9 cellular contexts compared by ENCODE assay signal in genomic region chr10:89351402-89352038, GRCh38. TPM values are rescaled to one million over a fixed set of nuclear protein-coding genes. Genes with fewer than 3 reads are reported as not detected.
A peak's percentile ranks its signal among the peaks of the same experiment; 100 is the strongest.
DNase-seq lines count a peak whose midpoint lies in the region; ATAC-seq, FAIRE-seq and TF ChIP-seq lines count a peak whose summit lies in the region.
"Had no signal": no experiment of that assay in that cellular context is flagged by ENCODE, and none has a peak within 500 bp of the region (broad histone marks: within the 10 kb centered on the region; RNA-seq: fewer than 3 reads in every experiment).

No MANE protein-coding gene starts in this region.

- no peak for TF ChIP-seq POLR2A in GM12878 (IDR thresholded peaks at IDR 0.05; ENCODE audit: low read depth, low read length)

- no peak for TF ChIP-seq RAD21 in GM12878 (IDR thresholded peaks at IDR 0.05; ENCODE audit: insufficient read depth, low read depth, low read length)

- no peaks in the 10 kb centered on the region for H4K20me1 ChIP-seq in GM12878 (ENCODE audit: control insufficient read depth, insufficient read depth)

- H3K4me1 ChIP-seq in GM12878 (ENCODE audit: control insufficient read depth, insufficient read depth, low read length): peaks cover 45% of the 10 kb centered on the region
- peaks cover 17% of the 10 kb centered on the region for H3K4me1 ChIP-seq in mesendoderm (ENCODE audit: control insufficient read depth, low read depth, low read length)

- POLR2A ChIA-PET in GM12878 (lab: Charles Lee): interaction anchor here (0.5 to 1.4 kb wide), 5 partner anchors 10 to 21 kb away, joined by 3 to 6 read pairs (median 4); no protein-coding TSS in a partner anchor

- no TSS peak for BruUV-seq in GM12878 (replicated peaks; lab: Mats Ljungman, UMichigan)

- intact Hi-C loops in GM12878 (cut with micrococcal nuclease; ENCODE audit: unreplicated experiment): loop anchor here (1.0 kb wide), 1 partner anchor 18 kb away; no protein-coding TSS in a partner anchor

- no peak for TF ChIP-seq CTCF in GM12878 (IDR thresholded peaks at IDR 0.05 in 2 of 3, conservative IDR thresholded peaks at IDR 0.05 in 1 of 3; ENCODE audit: control insufficient read depth in 2 of 3, extremely low read depth in 1 of 3, insufficient read depth in 1 of 3, low read depth in 3 of 3, low read length in 3 of 3)

- no peak overlapping the region for H2AK5ac ChIP-seq in mesendoderm (ENCODE audit: low read length)

- 67% methylated on average over 7 of the region's 7 CpGs for WGBS in GM12878 (ENCODE audit: insufficient coverage, insufficient replicate concordance, low lambda C conversion rate, missing lambda C conversion rate)
- no CpG with 5 or more reads among the region's 7 CpGs for WGBS in mesendoderm (ENCODE audit: extremely low coverage, insufficient coverage, low lambda C conversion rate)

- ATAC-seq in activated T-cell treated with anti-CD3 and anti-CD28 coated beads, Interleukin-2, amount 50 U/mL, for 4 hours: peak; percentile 81 to 85
- ATAC-seq in HG03139 (IDR thresholded peaks at IDR 0.05; ENCODE audit: unreplicated experiment) (peak; percentile 69), GM12878 (peak; percentile 92)

- H3K4me3 ChIP-seq in GM12878 (peak overlapping the region; percentile 42), mesendoderm (ENCODE audit: low read length) (no peak overlapping the region)

- peak overlapping the region; percentile 19 for H2BK5ac ChIP-seq in mesendoderm (ENCODE audit: low read length)

- RAD21 ChIA-PET in GM12878 (lab: Charles Lee; ENCODE audit: unreplicated experiment): interaction anchor here (0.9 to 3.1 kb wide), 6 partner anchors 12 to 109 kb away, joined by 3 to 38 read pairs (median 8); partner anchors contain the start of gene IFIT2

- H4K8ac ChIP-seq in mesendoderm (ENCODE audit: low read depth, low read length): no peak overlapping the region

- H3K56ac ChIP-seq in mesendoderm (ENCODE audit: low read length): no peak overlapping the region

- in situ Hi-C loops in GM12878 (cut with MboI): no loop called here

- no peak overlapping the region for H2BK120ac ChIP-seq in mesendoderm (ENCODE audit: low read depth, low read length)

- peaks cover 2% of the 10 kb centered on the region for H3K36me3 Mint-ChIP-seq in activated T-cell treated with anti-CD3 and anti-CD28 coated beads, Interleukin-2, amount 50 U/mL, for 4 hours (ENCODE audit: insufficient read depth)

- peaks cover 35% of the 10 kb centered on the region for H3K4me1 Mint-ChIP-seq in activated T-cell treated with anti-CD3 and anti-CD28 coated beads, Interleukin-2, amount 50 U/mL, for 4 hours (ENCODE audit: low read depth)

- H3K79me1 ChIP-seq in mesendoderm (ENCODE audit: low read length): no peaks in the 10 kb centered on the region

- H3K9ac ChIP-seq in GM12878 (ENCODE audit: control insufficient read depth, insufficient read depth, low read length): peak overlapping the region; percentile 32
- peak overlapping the region; percentile 41 for H3K9ac ChIP-seq in mesendoderm (ENCODE audit: low read length)

- no peak for DNase-seq in activated T-cell treated with anti-CD3 and anti-CD28 coated beads, Interleukin-2, amount 50 U/mL, for 4 hours
- DNase-seq in activated T-cell treated with anti-CD3 and anti-CD28 coated beads for 4 hours: no peak
- DNase-seq in GM12878 (ENCODE audit: low read depth, low spot score): peak; percentile 82
- DNase-seq in mesendoderm: no peak
- no peak for DNase-seq in NCI-H1436 (lab: John Stamatoyannopoulos, UW)
- DNase-seq in SKM-1 (lab: John Stamatoyannopoulos, UW; ENCODE audit: unreplicated experiment): no peak
- DNase-seq in ureter (ENCODE audit: low spot score): no peak

- peak overlapping the region; percentile 89 for H2BK15ac ChIP-seq in mesendoderm (replicated peaks; ENCODE audit: low read depth)

- H3K36me3 ChIP-seq in GM12878 (ENCODE audit: control insufficient read depth in 2 of 2, insufficient read depth in 2 of 2, low read length in 1 of 2) (no peaks in the 10 kb centered on the region), mesendoderm (ENCODE audit: control insufficient read depth, insufficient read depth, low read length) (no peaks in the 10 kb centered on the region)

- H3K4ac ChIP-seq in mesendoderm (ENCODE audit: low read depth, low read length): no peak overlapping the region

- H3K9me3 Mint-ChIP-seq in activated T-cell treated with anti-CD3 and anti-CD28 coated beads, Interleukin-2, amount 50 U/mL, for 4 hours: no peaks in the 10 kb centered on the region

- SMC1A ChIA-PET in GM12878 (lab: Charles Lee; ENCODE audit: uncharacterized antibody, unreplicated experiment): interaction anchor here (0.9 to 8.3 kb wide), 6 partner anchors 12 to 134 kb away, joined by 3 to 97 read pairs (median 4); no protein-coding TSS in a partner anchor

- no peak overlapping the region for H3K23ac ChIP-seq in mesendoderm (ENCODE audit: low read length)

- peak overlapping the region; percentile 81 for H3K4me2 ChIP-seq in GM12878 (ENCODE audit: control insufficient read depth, insufficient read depth)
- H3K4me2 ChIP-seq in mesendoderm (ENCODE audit: low read length): no peak overlapping the region

- CTCF ChIA-PET in GM12878 (lab: Yijun Ruan, JAX): interaction anchor here (1.1 to 3.5 kb wide), 6 partner anchors 12 to 68 kb away, joined by 3 to 34 read pairs (median 5); partner anchors contain the start of gene IFIT2

- peak overlapping the region; percentile 59 for H4K5ac ChIP-seq in mesendoderm (ENCODE audit: low read length)

- no peaks in the 10 kb centered on the region for H3K79me2 ChIP-seq in GM12878 (ENCODE audit: control insufficient read depth, insufficient read depth, low read length)
- H3K79me2 ChIP-seq in mesendoderm (ENCODE audit: control insufficient read depth, insufficient read depth, low read length): no peaks in the 10 kb centered on the region

- H3K4me3 Mint-ChIP-seq in activated T-cell treated with anti-CD3 and anti-CD28 coated beads, Interleukin-2, amount 50 U/mL, for 4 hours: no peak overlapping the region

- H3K9me3 ChIP-seq in GM12878 (replicated peaks; ENCODE audit: control insufficient read depth, insufficient read depth, low read length): no peaks in the 10 kb centered on the region

- peak overlapping the region; percentile 83 for H3K18ac ChIP-seq in mesendoderm (ENCODE audit: low read length)

- peaks cover 11% of the 10 kb centered on the region for H3K27me3 Mint-ChIP-seq in activated T-cell treated with anti-CD3 and anti-CD28 coated beads, Interleukin-2, amount 50 U/mL, for 4 hours (ENCODE audit: low read depth)

- peak; percentile 95 for FAIRE-seq in GM12878 (lab: Jason Lieb, UNC)

- 0 out of 4 replicates have a peak, but pooled peaks of 1 of the 2 experiments have one; percentile 7 for TF ChIP-seq EP300 in GM12878 (IDR thresholded peaks at IDR 0.05; ENCODE audit: borderline replicate concordance in 1 of 2, control insufficient read depth in 1 of 2, low read depth in 2 of 2, low read length in 2 of 2)

- H3K27ac ChIP-seq in GM12878 (ENCODE audit: control insufficient read depth, insufficient read depth) (peak overlapping the region; percentile 73), mesendoderm (ENCODE audit: low read depth, low read length) (no peak overlapping the region)
- H3K27ac ChIP-seq: C4-2B had no signal

- no peak overlapping the region for H2AFZ ChIP-seq in GM12878 (ENCODE audit: control insufficient read depth, low read depth, low read length)

- H3K27me3 ChIP-seq in GM12878 (replicated peaks in 1 of 2; ENCODE audit: control insufficient read depth in 2 of 2, insufficient read depth in 2 of 2, low read length in 1 of 2) (no peaks in the 10 kb centered on the region), mesendoderm (ENCODE audit: insufficient read depth, low read length, poor library complexity) (no peaks in the 10 kb centered on the region)

RNA-seq across cellular contexts. Expression of gene IFIT3, which starts 23.7 kb away (rescaled TPM):
- 1 to 10 TPM; 2.1 to 3.9 (median 3.4) TPM for total RNA-seq in activated T-cell treated with anti-CD3 and anti-CD28 coated beads, Interleukin-2, amount 50 U/mL, for 4 hours
- 40.3 and 42.2 TPM in 2 replicates for total RNA-seq in GM12878 (2013; cell fraction: nucleolus; rRNA removed)
- 39.1 and 55.0 TPM in 2 replicates for total RNA-seq in GM12878 (2014; rRNA removed)
- total RNA-seq in GM12878 (2014; rRNA removed; fragmentation: Illumina TruSeq; extraction: Trizol): 67.3 and 79.1 TPM in 2 replicates
- total RNA-seq in GM12878 (2021): 38.9 and 44.4 TPM in 2 replicates
- polyA plus RNA-seq in GM12878 (2011; ENCODE audit: low read depth): 48.9 TPM
- 30.8 and 39.2 TPM in 2 replicates for polyA plus RNA-seq in GM12878 (2011; rRNA removed)
- polyA plus RNA-seq in GM12878 (2011; cell fraction: cytosol; rRNA removed): 14.8 and 16.3 TPM in 2 replicates
- 5.0 and 7.4 TPM in 2 replicates for polyA plus RNA-seq in GM12878 (2011; cell fraction: nucleus; rRNA removed)
- 50.2 and 51.6 TPM in 2 replicates for polyA plus RNA-seq in GM12878 (2012)
- 70.2 and 91.4 TPM in 2 replicates for polyA plus RNA-seq in GM12878 (2014; fragmentation: Illumina TruSeq; extraction: Trizol)
- polyA plus RNA-seq in GM12878 (2014; fragmentation: Nextera tagmentation; extraction: Ambion mirVana): 10 to 100 TPM; 27.0 to 50.4 TPM
- 35.8 and 52.1 TPM in 2 replicates for polyA plus RNA-seq in GM12878 (2014; rRNA removed)
- 10 to 100 TPM; 51.7 to 53.0 TPM for polyA plus RNA-seq in GM12878 (2016; fragmentation: Nextera tagmentation; extraction: Ambion mirVana)
- 11.8 and 18.6 TPM in 2 replicates for polyA minus RNA-seq in GM12878 (2011; rRNA and poly(A)+ RNA removed)
- polyA minus RNA-seq in GM12878 (2011; cell fraction: cytosol; rRNA and poly(A)+ RNA removed): 8.5 and 9.2 TPM in 2 replicates
- 4.0 and 6.0 TPM in 2 replicates for polyA minus RNA-seq in GM12878 (2011; cell fraction: nucleus; rRNA and poly(A)+ RNA removed)
- polyA plus RNA-seq in mesendoderm (2013, experiment 1 of 2): 5.0 TPM
- 4.9 TPM for polyA plus RNA-seq in mesendoderm (2013, experiment 2 of 2)
- 10.2 TPM for total RNA-seq in ureter

RNA-seq across cellular contexts. Expression of gene IFIT1B, which starts 26.3 kb away (rescaled TPM):
- total RNA-seq in activated T-cell treated with anti-CD3 and anti-CD28 coated beads, Interleukin-2, amount 50 U/mL, for 4 hours: not detected
- total RNA-seq in GM12878 (2013; cell fraction: nucleolus; rRNA removed): not detected in 2 replicates
- total RNA-seq in GM12878 (2014; rRNA removed): not detected in 2 replicates
- not detected in 2 replicates for total RNA-seq in GM12878 (2014; rRNA removed; fragmentation: Illumina TruSeq; extraction: Trizol)
- not detected in 2 replicates for total RNA-seq in GM12878 (2021)
- polyA plus RNA-seq in GM12878 (2011; ENCODE audit: low read depth): not detected
- not detected in 2 replicates for polyA plus RNA-seq in GM12878 (2011; rRNA removed)
- polyA plus RNA-seq in GM12878 (2011; cell fraction: cytosol; rRNA removed): not detected in 2 replicates
- not detected in 2 replicates for polyA plus RNA-seq in GM12878 (2011; cell fraction: nucleus; rRNA removed)
- polyA plus RNA-seq in GM12878 (2012): not detected in 2 replicates
- 0.17 TPM in 1 of 2 replicates, not detected in the other for polyA plus RNA-seq in GM12878 (2014; fragmentation: Illumina TruSeq; extraction: Trizol)
- polyA plus RNA-seq in GM12878 (2014; fragmentation: Nextera tagmentation; extraction: Ambion mirVana): under 1 TPM in 1 of 2 experiments, not detected in 1; 0.04 TPM
- not detected in 2 replicates for polyA plus RNA-seq in GM12878 (2014; rRNA removed)
- polyA plus RNA-seq in GM12878 (2016; fragmentation: Nextera tagmentation; extraction: Ambion mirVana): not detected
- 0.15 TPM in 1 of 2 replicates, not detected in the other for polyA minus RNA-seq in GM12878 (2011; rRNA and poly(A)+ RNA removed)
- not detected in 2 replicates for polyA minus RNA-seq in GM12878 (2011; cell fraction: cytosol; rRNA and poly(A)+ RNA removed)
- not detected in 2 replicates for polyA minus RNA-seq in GM12878 (2011; cell fraction: nucleus; rRNA and poly(A)+ RNA removed)
- not detected for polyA plus RNA-seq in mesendoderm (2013, experiment 1 of 2)
- 0.03 TPM for polyA plus RNA-seq in mesendoderm (2013, experiment 2 of 2)
- total RNA-seq in ureter: not detected

RNA-seq across cellular contexts. Expression of gene IFIT1, which starts 40.9 kb away (rescaled TPM):
- under 1 TPM; 0.13 to 0.41 (median 0.28) TPM for total RNA-seq in activated T-cell treated with anti-CD3 and anti-CD28 coated beads, Interleukin-2, amount 50 U/mL, for 4 hours
- 2.5 and 3.2 TPM in 2 replicates for total RNA-seq in GM12878 (2013; cell fraction: nucleolus; rRNA removed)
- 19.7 and 29.8 TPM in 2 replicates for total RNA-seq in GM12878 (2014; rRNA removed)
- total RNA-seq in GM12878 (2014; rRNA removed; fragmentation: Illumina TruSeq; extraction: Trizol): 32.0 and 39.2 TPM in 2 replicates
- 18.8 and 22.5 TPM in 2 replicates for total RNA-seq in GM12878 (2021)
- polyA plus RNA-seq in GM12878 (2011; ENCODE audit: low read depth): 18.2 TPM
- polyA plus RNA-seq in GM12878 (2011; rRNA removed): 23.4 and 36.6 TPM in 2 replicates
- polyA plus RNA-seq in GM12878 (2011; cell fraction: cytosol; rRNA removed): 6.9 and 8.8 TPM in 2 replicates
- 9.0 and 10.0 TPM in 2 replicates for polyA plus RNA-seq in GM12878 (2011; cell fraction: nucleus; rRNA removed)
- polyA plus RNA-seq in GM12878 (2012): 16.1 and 18.3 TPM in 2 replicates
- 31.5 and 44.4 TPM in 2 replicates for polyA plus RNA-seq in GM12878 (2014; fragmentation: Illumina TruSeq; extraction: Trizol)
- polyA plus RNA-seq in GM12878 (2014; fragmentation: Nextera tagmentation; extraction: Ambion mirVana): 10 to 100 TPM; 28.9 to 37.2 TPM
- 17.5 and 21.3 TPM in 2 replicates for polyA plus RNA-seq in GM12878 (2014; rRNA removed)
- 10 to 100 TPM; 13.9 to 16.1 TPM for polyA plus RNA-seq in GM12878 (2016; fragmentation: Nextera tagmentation; extraction: Ambion mirVana)
- polyA minus RNA-seq in GM12878 (2011; rRNA and poly(A)+ RNA removed): 6.9 and 8.9 TPM in 2 replicates
- polyA minus RNA-seq in GM12878 (2011; cell fraction: cytosol; rRNA and poly(A)+ RNA removed): 3.3 and 4.0 TPM in 2 replicates
- 2.1 and 3.2 TPM in 2 replicates for polyA minus RNA-seq in GM12878 (2011; cell fraction: nucleus; rRNA and poly(A)+ RNA removed)
- polyA plus RNA-seq in mesendoderm (2013, experiment 1 of 2): 2.2 TPM
- 2.2 TPM for polyA plus RNA-seq in mesendoderm (2013, experiment 2 of 2)
- 4.1 TPM for total RNA-seq in ureter

RNA-seq across cellular contexts. Expression of gene IFIT2, which starts 49.7 kb away (rescaled TPM):
- total RNA-seq in activated T-cell treated with anti-CD3 and anti-CD28 coated beads, Interleukin-2, amount 50 U/mL, for 4 hours: 1 to 10 TPM in 2 of 3 donors, under 1 TPM in 1; 0.87 to 1.7 (median 1.5) TPM
- total RNA-seq in GM12878 (2013; cell fraction: nucleolus; rRNA removed): 7.9 and 8.2 TPM in 2 replicates
- total RNA-seq in GM12878 (2014; rRNA removed) (5.2 and 6.8 TPM in 2 replicates), GM12878 (2014; rRNA removed; fragmentation: Illumina TruSeq; extraction: Trizol) (10.7 and 13.4 TPM in 2 replicates), GM12878 (2021) (7.1 and 9.0 TPM in 2 replicates), ureter (4.0 TPM)
- polyA plus RNA-seq in GM12878 (2011; ENCODE audit: low read depth): 6.5 TPM
- polyA plus RNA-seq in GM12878 (2011; rRNA removed) (9.4 and 15.7 TPM in 2 replicates), GM12878 (2014; fragmentation: Illumina TruSeq; extraction: Trizol) (9.6 and 15.0 TPM in 2 replicates), GM12878 (2014; fragmentation: Nextera tagmentation; extraction: Ambion mirVana) (10 to 100 TPM; 11.8 to 14.8 TPM), GM12878 (2014; rRNA removed) (5.0 and 8.1 TPM in 2 replicates), GM12878 (2016; fragmentation: Nextera tagmentation; extraction: Ambion mirVana) (1 to 10 TPM; 9.8 to 9.9 TPM)
- 3.3 and 3.7 TPM in 2 replicates for polyA plus RNA-seq in GM12878 (2011; cell fraction: cytosol; rRNA removed)
- 3.8 and 4.6 TPM in 2 replicates for polyA plus RNA-seq in GM12878 (2011; cell fraction: nucleus; rRNA removed)
- 6.9 and 13.1 TPM in 2 replicates for polyA plus RNA-seq in GM12878 (2012)
- polyA minus RNA-seq in GM12878 (2011; rRNA and poly(A)+ RNA removed): 5.8 and 7.8 TPM in 2 replicates
- 1.9 and 2.1 TPM in 2 replicates for polyA minus RNA-seq in GM12878 (2011; cell fraction: cytosol; rRNA and poly(A)+ RNA removed)
- 4.7 and 5.1 TPM in 2 replicates for polyA minus RNA-seq in GM12878 (2011; cell fraction: nucleus; rRNA and poly(A)+ RNA removed)
- polyA plus RNA-seq in mesendoderm (2013, experiment 1 of 2): 2.3 TPM
- 2.3 TPM for polyA plus RNA-seq in mesendoderm (2013, experiment 2 of 2)
